Comparison of ENCODE assay signal across 8 cellular contexts in genomic region chr12:754238-754816, GRCh38. TPM values are rescaled to one million over a fixed set of nuclear protein-coding genes. Genes with fewer than 3 reads are reported as not detected.
DNase-seq lines count a peak whose midpoint lies in the region; ATAC-seq, FAIRE-seq and TF ChIP-seq lines count a peak whose summit lies in the region.

No MANE protein-coding gene starts in this region.

- H2AFZ ChIP-seq in GM23248 (no peak overlapping the region), trophoblast cell (ENCODE audit: insufficient read depth, low read length, poor library complexity) (no peak overlapping the region)

- no peak overlapping the region for H2BK12ac ChIP-seq in trophoblast cell (ENCODE audit: low read length)

- H3K9me3 ChIP-seq in GM23248 (ENCODE audit: low read depth) (no peaks in the 10 kb centered on the region), trophoblast cell (ENCODE audit: insufficient read depth, low read depth, low read length) (peaks cover 2% of the 10 kb centered on the region)

- ATAC-seq in HG03442 (IDR thresholded peaks at IDR 0.05; ENCODE audit: unreplicated experiment): no peak

- peak overlapping the region; percentile 92 for H3K14ac ChIP-seq in trophoblast cell (ENCODE audit: low read length)

- in situ Hi-C loops in ACHN (cut with HindIII; ENCODE audit: low pct_ligation_motif_present, low pct_unique_long_range_greater_than_20kb, low sequenced_read_pairs): no loop called here
- in situ Hi-C loops in GM23248 (cut with MboI): loop anchor here (10.0 kb wide), 1 partner anchor 180 kb away; no protein-coding TSS in a partner anchor

- H3K79me1 ChIP-seq in trophoblast cell (ENCODE audit: low read length): peaks cover 20% of the 10 kb centered on the region

- peak overlapping the region; percentile 96 for H3K4ac ChIP-seq in trophoblast cell (ENCODE audit: low read depth, low read length)

- H3K9ac ChIP-seq in GM23248: peak overlapping the region; percentile 88
- H3K9ac ChIP-seq in trophoblast cell (ENCODE audit: low read length): peak overlapping the region; percentile 92

- no peak overlapping the region for H2BK120ac ChIP-seq in trophoblast cell (ENCODE audit: insufficient read depth, low read length, poor library complexity)

- no peak overlapping the region for H4K12ac ChIP-seq in trophoblast cell (ENCODE audit: low read depth, low read length)

- DNase-seq in ACHN (peak; percentile 49), GM23248 (peak; percentile 52), foreskin fibroblast (peak in 1 of 2 donors; percentile 39), trophoblast cell (peak; percentile 20 to 40), NCI-H2029 treated with DMSO at 0.1 percent for 48 hours (lab: John Stamatoyannopoulos, UW) (no peak), RCC 7860 (ENCODE audit: low spot score) (no peak)

- H3K4me3 ChIP-seq in GM23248 (peak overlapping the region; percentile 95), foreskin fibroblast (ENCODE audit: low read depth in 1 of 2, low read length in 2 of 2) (peak overlapping the region; percentile 85 to 91), trophoblast cell (ENCODE audit: low read depth, low read length) (peak overlapping the region; percentile 99)

- H4K20me1 ChIP-seq in GM23248 (ENCODE audit: insufficient read depth): peaks cover 20% of the 10 kb centered on the region

- H3K79me2 ChIP-seq in GM23248 (ENCODE audit: insufficient read depth) (peaks cover 64% of the 10 kb centered on the region), trophoblast cell (ENCODE audit: control insufficient read depth, insufficient read depth, low read length, poor library complexity) (peaks cover 24% of the 10 kb centered on the region)

- WGBS in GM23248 (ENCODE audit: low coverage in 1 of 2, low lambda C conversion rate in 2 of 2, missing lambda C conversion rate in 2 of 2), 2 experiments: 1% methylated on average over 16 of the region's 16 CpGs
- no CpG with 5 or more reads among the region's 16 CpGs for WGBS in trophoblast cell (ENCODE audit: extremely low coverage, insufficient coverage, insufficient read length)

- H3K27me3 ChIP-seq in GM23248 (replicated peaks; ENCODE audit: insufficient read depth): no peaks in the 10 kb centered on the region
- H3K27me3 ChIP-seq in trophoblast cell (ENCODE audit: insufficient read depth, low read length): no peaks in the 10 kb centered on the region

- no peaks in the 10 kb centered on the region for H3K36me3 ChIP-seq in GM23248 (ENCODE audit: low read depth)
- H3K36me3 ChIP-seq in trophoblast cell (ENCODE audit: control insufficient read depth in 1 of 2, insufficient read depth in 2 of 2, low read length in 2 of 2): no peaks in the 10 kb centered on the region

- no peak overlapping the region for H2BK5ac ChIP-seq in trophoblast cell (ENCODE audit: low read depth, low read length, poor library complexity)

- H4K8ac ChIP-seq in trophoblast cell (ENCODE audit: low read depth, low read length): no peak overlapping the region

- no peak overlapping the region for H3K23ac ChIP-seq in trophoblast cell (ENCODE audit: low read length)

- FAIRE-seq in RCC 7860 (lab: Jason Lieb, UNC): no peak

- no peak overlapping the region for H3K18ac ChIP-seq in trophoblast cell (ENCODE audit: low read length)

- H3K4me1 ChIP-seq in GM23248 (ENCODE audit: insufficient read depth): peaks cover 36% of the 10 kb centered on the region
- peaks cover 2 to 7% of the 10 kb centered on the region in 2 experiments for H3K4me1 ChIP-seq in trophoblast cell (ENCODE audit: control insufficient read depth in 1 of 2, insufficient read depth in 2 of 2, low read length in 2 of 2)

- H3K4me2 ChIP-seq in GM23248 (ENCODE audit: unreplicated experiment): peak overlapping the region; percentile 90
- H3K4me2 ChIP-seq in trophoblast cell (ENCODE audit: low read length): peak overlapping the region; percentile 95

- peak overlapping the region; percentile 83 for H3K27ac ChIP-seq in GM23248
- peak overlapping the region; percentile 94 for H3K27ac ChIP-seq in VCaP
- no peak overlapping the region for H3K27ac ChIP-seq in trophoblast cell (ENCODE audit: low read depth, low read length)

- peaks cover 49% of the 10 kb centered on the region for H3F3A ChIP-seq in GM23248 (ENCODE audit: insufficient read depth)

- no peak for TF ChIP-seq CTCF in VCaP (conservative IDR thresholded peaks at IDR 0.05)
- TF ChIP-seq CTCF in foreskin fibroblast (IDR thresholded peaks at IDR 0.05; ENCODE audit: low read depth, low read length): no peak

- H2AK5ac ChIP-seq in trophoblast cell (ENCODE audit: low read length): no peak overlapping the region

- H4K91ac ChIP-seq in trophoblast cell (ENCODE audit: low read depth, low read length): no peak overlapping the region

- H3K9me2 ChIP-seq in GM23248 (ENCODE audit: insufficient read depth): no peaks in the 10 kb centered on the region

RNA-seq across cellular contexts. Expression of gene WNK1, which starts 1.9 kb away (rescaled TPM):
- total RNA-seq in GM23248 (2014; rRNA removed; shearing (Covaris generic)): 41.5 and 55.6 TPM in 2 replicates
- 47.2 and 51.6 TPM in 2 replicates for polyA plus RNA-seq in GM23248 (2016; fragmentation: Nextera tagmentation; extraction: Ambion mirVana)
- 67.0 and 67.8 TPM in 2 replicates for polyA plus RNA-seq in trophoblast cell (2013)

Comparison
In these comparisons a context has a peak if more than half of its experiments do, and no peak if none do; other contexts are left out.
1. DNase-seq: peak in ACHN (single experiment), GM23248 (single experiment) and trophoblast cell (2 of 2); none in NCI-H2029 treated with DMSO at 0.1 percent for 48 hours (single experiment) and RCC 7860 (single experiment).
2. Peak in every context shown above with its lines, with median percentiles within 50 percentile points of each other: H3K4me3 ChIP-seq.